ENCODE assay signal across 8 cellular contexts in genomic region chr9:27573699-27574265, GRCh38. TPM values are rescaled to one million over a fixed set of nuclear protein-coding genes. Genes with fewer than 3 reads are reported as not detected.
A peak's percentile ranks its signal among the peaks of the same experiment; 100 is the strongest.
DNase-seq lines count a peak whose midpoint lies in the region; ATAC-seq, FAIRE-seq and TF ChIP-seq lines count a peak whose summit lies in the region.

No MANE protein-coding gene starts in this region.

- FAIRE-seq in urothelium cell line (lab: Jason Lieb, UNC): peak; percentile 100

- H3K9me3 Mint-ChIP-seq in T-helper 2 cell treated with Interferon-gamma antibody and Interleukin-4, amounts not matched to agents 5 μg/mL and 100 μg/mL, for 36 hours: peaks cover 8% of the 10 kb centered on the region

- TF ChIP-seq CTCF in ascending aorta (IDR thresholded peaks at IDR 0.05) (no peak), psoas muscle (IDR thresholded peaks at IDR 0.05) (peak; percentile 2)

- peak overlapping the region; percentile 100 for H3K27ac Mint-ChIP-seq in T-helper 2 cell treated with Interferon-gamma antibody and Interleukin-4, amounts not matched to agents 5 μg/mL and 100 μg/mL, for 36 hours

- peaks cover 0 to 5% of the 10 kb centered on the region in 2 donors for H3K9me3 ChIP-seq in ascending aorta
- H3K9me3 ChIP-seq in right cardiac atrium (ENCODE audit: control insufficient read depth, low read length): no peaks in the 10 kb centered on the region
- peaks cover 3% of the 10 kb centered on the region for H3K9me3 ChIP-seq in psoas muscle

- H3K4me1 Mint-ChIP-seq in T-helper 2 cell treated with Interferon-gamma antibody and Interleukin-4, amounts not matched to agents 5 μg/mL and 100 μg/mL, for 36 hours (ENCODE audit: low read depth): peaks cover 17% of the 10 kb centered on the region

- H3K4me3 ChIP-seq in ascending aorta (peak overlapping the region; percentile 84 to 98), right cardiac atrium (ENCODE audit: low read length) (peak overlapping the region; percentile 97), psoas muscle (peak overlapping the region; percentile 88)

- peaks cover 7 to 14% of the 10 kb centered on the region in 2 donors for H3K4me1 ChIP-seq in ascending aorta
- no peaks in the 10 kb centered on the region for H3K4me1 ChIP-seq in right cardiac atrium (ENCODE audit: control insufficient read depth, insufficient read depth, low read length)
- peaks cover 11% of the 10 kb centered on the region for H3K4me1 ChIP-seq in psoas muscle

- H3K36me3 ChIP-seq in ascending aorta (no peaks in the 10 kb centered on the region), psoas muscle (ENCODE audit: insufficient read depth in 1 of 2, low read depth in 1 of 2) (peaks cover 0 to 2% of the 10 kb centered on the region in 2 donors)

- TF ChIP-seq POLR2A in GM15510 (IDR thresholded peaks at IDR 0.05; ENCODE audit: borderline replicate concordance, extremely low read depth, insufficient read length): peak; percentile 63

- H3K4me3 Mint-ChIP-seq in T-helper 2 cell treated with Interferon-gamma antibody and Interleukin-4, amounts not matched to agents 5 μg/mL and 100 μg/mL, for 36 hours: peak overlapping the region; percentile 98

- ATAC-seq in HG02884 (IDR thresholded peaks at IDR 0.05; ENCODE audit: unreplicated experiment): peak; percentile 82
- ATAC-seq in right cardiac atrium: peak; percentile 91 to 94
- ATAC-seq in psoas muscle: peak; percentile 91 to 94 (median 92)

- intact Hi-C loops in ascending aorta (cut with DNase I): loop anchor here (1.0 to 2.0 kb wide), 5 partner anchors 33 to 681 kb away; partner anchors contain the start of genes CAAP1, IFT74, MOB3B and PLAA
- intact Hi-C loops in right cardiac atrium (cut with DNase I): no loop called here
- intact Hi-C loops in psoas muscle (cut with DNase I): no loop called here

- DNase-seq in NCI-H146 treated with DMSO at 0.1 percent for 48 hours (lab: John Stamatoyannopoulos, UW; ENCODE audit: unreplicated experiment) (peak; percentile 99), ascending aorta (ENCODE audit: low spot score in 2 of 2) (peak; percentile 97 to 99), right cardiac atrium (peak; percentile 94 to 97 (median 95)), psoas muscle (peak; percentile 94 to 96), urothelium cell line (ENCODE audit: low spot score) (peak; percentile 99)
- peak; percentile 97 for DNase-seq in T-helper 2 cell treated with Interferon-gamma antibody and Interleukin-4, amounts not matched to agents 5 μg/mL and 100 μg/mL, for 36 hours (ENCODE audit: low spot score)

- H3K27me3 ChIP-seq in ascending aorta (no peaks in the 10 kb centered on the region), right cardiac atrium (ENCODE audit: control insufficient read depth, insufficient read depth) (no peaks in the 10 kb centered on the region), psoas muscle (ENCODE audit: insufficient read depth in 3 of 3, low read length in 2 of 3) (no peaks in the 10 kb centered on the region)

- WGBS in right cardiac atrium: under 1% methylated on average over 30 of the region's 30 CpGs
- 0 to 1% (median 0%) methylated on average over 30 of the region's 30 CpGs for WGBS in psoas muscle, 3 donors

- H3K27me3 Mint-ChIP-seq in T-helper 2 cell treated with Interferon-gamma antibody and Interleukin-4, amounts not matched to agents 5 μg/mL and 100 μg/mL, for 36 hours (ENCODE audit: low read depth): peaks cover 3% of the 10 kb centered on the region

- peaks cover 2% of the 10 kb centered on the region for H3K36me3 Mint-ChIP-seq in T-helper 2 cell treated with Interferon-gamma antibody and Interleukin-4, amounts not matched to agents 5 μg/mL and 100 μg/mL, for 36 hours (ENCODE audit: low read depth)

- H3K27ac ChIP-seq in ascending aorta (peak overlapping the region; percentile 97 to 100), right cardiac atrium (ENCODE audit: low read length) (peak overlapping the region; percentile 96), psoas muscle (peak overlapping the region; percentile 97)

RNA-seq across cellular contexts. Expression of gene C9orf72, which starts 0.5 kb away (rescaled TPM):
- total RNA-seq in ascending aorta (17.1 TPM), right cardiac atrium (10 to 100 TPM; 12.9 to 17.4 (median 15.9) TPM), psoas muscle (10 to 100 TPM; 12.9 to 26.8 (median 19.6) TPM)
- polyA plus RNA-seq in right cardiac atrium (10.0 TPM), psoas muscle (10 to 100 TPM; 10.5 to 21.3 (median 13.1) TPM)

RNA-seq across cellular contexts. Expression of gene MOB3B, which starts 44.2 kb away (rescaled TPM):
- total RNA-seq in ascending aorta: 2.4 TPM
- total RNA-seq in right cardiac atrium: 1 to 10 TPM; 1.6 to 2.2 (median 2.1) TPM
- polyA plus RNA-seq in right cardiac atrium: 1.1 TPM
- 1 to 10 TPM; 1.1 to 4.5 (median 1.9) TPM for total RNA-seq in psoas muscle
- 1 to 10 TPM in 2 of 3 donors, under 1 TPM in 1; 0.57 to 3.8 (median 1.8) TPM for polyA plus RNA-seq in psoas muscle

RNA-seq across cellular contexts. Expression of gene IFNK, which starts 49.7 kb away (rescaled TPM):
- total RNA-seq in ascending aorta (not detected), right cardiac atrium (not detected), psoas muscle (not detected)
- polyA plus RNA-seq in right cardiac atrium (not detected), psoas muscle (not detected)

Comparison
In these comparisons a context has a peak if more than half of its experiments do, and no peak if none do; other contexts are left out.
1. Peak in every context shown above with its lines: DNase-seq, ATAC-seq, H3K4me3 ChIP-seq and H3K27ac ChIP-seq.